8 cellular contexts compared by ENCODE assay signal in the genomic region with DNA sequence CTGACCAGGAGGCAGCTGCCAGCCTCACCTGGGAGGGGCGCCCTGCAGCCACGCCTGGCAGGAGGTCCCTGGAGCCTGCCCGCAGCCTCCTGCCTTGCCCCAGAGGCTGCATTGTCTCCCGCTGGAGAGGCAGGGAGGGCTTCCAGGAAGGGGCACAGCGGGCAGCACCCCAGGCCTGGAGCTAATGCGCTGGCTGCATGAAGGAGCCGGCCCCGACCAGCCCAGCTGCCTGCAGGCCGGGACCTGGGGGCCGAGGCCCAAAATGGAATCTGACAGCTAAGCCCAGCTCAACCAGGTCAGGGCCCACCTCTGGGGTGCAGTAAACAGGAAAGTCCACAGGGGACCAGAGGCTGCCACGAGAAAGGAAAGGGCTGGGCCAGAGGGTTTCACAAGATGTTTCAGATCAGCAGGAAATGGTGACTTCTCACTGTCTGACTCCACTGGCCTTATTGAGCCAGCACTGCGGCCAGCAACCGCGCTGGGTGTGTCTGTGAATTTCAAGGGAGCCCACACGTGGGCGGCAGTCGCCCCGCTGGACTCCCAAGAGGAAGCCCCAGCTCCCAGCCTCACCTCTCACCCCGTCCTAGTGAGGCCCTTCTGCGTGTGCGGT. TPM values are rescaled to one million over a fixed set of nuclear protein-coding genes. Genes with fewer than 3 reads are reported as not detected.
DNase-seq lines count a peak whose midpoint lies in the region; ATAC-seq, FAIRE-seq and TF ChIP-seq lines count a peak whose summit lies in the region.

No MANE protein-coding gene starts in this region.

- H3K9me1 ChIP-seq in K562 (ENCODE audit: control insufficient read depth, insufficient read depth, low read length), result no peaks in the 10 kb centered on the region

- intact Hi-C loops in K562 (cut with micrococcal nuclease), result no loop called here

- no peaks in the 10 kb centered on the region for H3K9me2 ChIP-seq in Karpas-422 (replicated peaks; ENCODE audit: insufficient read depth, low read length)

- H3K27ac ChIP-seq in BLaER1 (0 out of 2 replicates have a peak overlapping the region, but pooled peaks have one; percentile 38), K562 (ENCODE audit: extremely low read depth, low read depth, low read length) (no peak overlapping the region), Karpas-422 (ENCODE audit: low read length) (no peak overlapping the region)

- H3K9me3 ChIP-seq in BLaER1, result peaks cover 22% of the 10 kb centered on the region
- peaks cover 1% of the 10 kb centered on the region for H3K9me3 ChIP-seq in K562 (replicated peaks; ENCODE audit: control insufficient read depth, insufficient read depth, low read depth, low read length)
- H3K9me3 ChIP-seq in Karpas-422 (ENCODE audit: low read length), result peaks cover 3% of the 10 kb centered on the region; the same call in 1 of the 2 replicates

- CTCF ChIA-PET in K562 (lab: Yijun Ruan, JAX; ENCODE audit: low intra/inter-chr PET ratio), result no interaction called here

- ATAC-seq in HG02678 (IDR thresholded peaks at IDR 0.05; ENCODE audit: unreplicated experiment), result peak; percentile 66
- peak; percentile 47 for ATAC-seq in K562

- no peak overlapping the region for H3K4me3 ChIP-seq in BLaER1
- H3K4me3 ChIP-seq in K562, result no peak overlapping the region
- no peak overlapping the region for H3K4me3 ChIP-seq in Karpas-422 (ENCODE audit: low read length)

- BruUV-seq in K562 (replicated peaks; lab: Mats Ljungman, UMichigan), result no TSS peak

- H3K36me3 ChIP-seq in BLaER1, result peaks cover under 1% of the 10 kb centered on the region; the same call in 1 of the 2 replicates
- no peaks in the 10 kb centered on the region for H3K36me3 ChIP-seq in K562 (ENCODE audit: control insufficient read depth, insufficient read depth, low read length)
- H3K36me3 ChIP-seq in Karpas-422 (ENCODE audit: insufficient read depth, low read length), result no peaks in the 10 kb centered on the region

- TF ChIP-seq CTCF in K562 (IDR thresholded peaks at IDR 0.05 in 2 of 3, conservative IDR thresholded peaks at IDR 0.05 in 1 of 3; ENCODE audit: insufficient read depth in 2 of 3, low read depth in 1 of 3, low read length in 3 of 3), result 0 out of 6 replicates have a peak, but pooled peaks of 1 of the 3 experiments have one; percentile 14

- 42% methylated on average over 19 of the region's 21 CpGs for WGBS in K562 (ENCODE audit: insufficient coverage, low coverage, missing lambda C conversion rate)

- TF ChIP-seq POLR2A in K562 (conservative IDR thresholded peaks at IDR 0.05), result no peak

- peak; percentile 37 for FAIRE-seq in K562 (lab: Jason Lieb, UNC)

- H3K4me2 ChIP-seq in BLaER1, result peak overlapping the region; percentile 77
- H3K4me2 ChIP-seq in K562 (ENCODE audit: insufficient read depth, low read length), result no peak overlapping the region
- H3K4me2 ChIP-seq in Karpas-422 (ENCODE audit: low read depth, low read length, poor library complexity, severe bottlenecking), result no peak overlapping the region

- H3K4me1 ChIP-seq in BLaER1, result peaks cover 30% of the 10 kb centered on the region
- H3K4me1 ChIP-seq in K562 (replicated peaks in 1 of 2; ENCODE audit: control insufficient read depth in 2 of 2, insufficient read depth in 2 of 2, low read length in 2 of 2), result peaks cover 6 to 58% of the 10 kb centered on the region in 2 experiments; a peak in 4 of 5 replicates
- no peaks in the 10 kb centered on the region for H3K4me1 ChIP-seq in Karpas-422 (ENCODE audit: low read length)

- no peaks in the 10 kb centered on the region for H4K20me1 ChIP-seq in BLaER1
- 0 out of 2 replicates have a peak, but pooled peaks cover 3% of the 10 kb centered on the region for H4K20me1 ChIP-seq in K562 (replicated peaks; ENCODE audit: control insufficient read depth, insufficient read depth, low read length)
- H4K20me1 ChIP-seq in Karpas-422 (ENCODE audit: insufficient read depth, low read depth, low read length), result peaks cover 2% of the 10 kb centered on the region; the same call in 1 of the 2 replicates

- POLR2A ChIA-PET in K562 (lab: Yijun Ruan, JAX), result interaction anchor here (1.0 to 3.7 kb wide), 2 partner anchors 8 to 12 kb away, joined by 4 to 15 read pairs; no protein-coding TSS in a partner anchor

- in situ Hi-C loops in K562 (cut with MboI), result no loop called here

- no peak for TF ChIP-seq RAD21 in K562 (CRISPR knock-in tag; conservative IDR thresholded peaks at IDR 0.05 in 1 of 2, IDR thresholded peaks at IDR 0.05 in 1 of 2)

- TF ChIP-seq EP300 in K562 (IDR thresholded peaks at IDR 0.05; ENCODE audit: low read length), result no peak

- peak in 3 of 4 experiments; percentile 32 to 42 (median 37) for DNase-seq in K562 (ENCODE audit: extremely low read depth in 1 of 4, low spot score in 3 of 4)
- peak; percentile 74 for DNase-seq in medulla oblongata (ENCODE audit: extremely low spot score)
- no peak for DNase-seq in activated CD8-positive, alpha-beta memory T cell treated with anti-CD3 and anti-CD28 coated beads for 24 hours
- no peak for DNase-seq in cerebellum (ENCODE audit: low spot score)
- DNase-seq in DMS53 treated with DMSO at 0.1 percent for 48 hours (lab: John Stamatoyannopoulos, UW; ENCODE audit: unreplicated experiment), result no peak
- no peak for DNase-seq in Karpas-422

- H3K79me2 ChIP-seq in K562 (ENCODE audit: control insufficient read depth, insufficient read depth, low read length) (no peaks in the 10 kb centered on the region), Karpas-422 (ENCODE audit: low read length) (no peaks in the 10 kb centered on the region)

- H3K27me3 ChIP-seq in BLaER1 (no peaks in the 10 kb centered on the region), K562 (ENCODE audit: control insufficient read depth in 2 of 2, insufficient read depth in 2 of 2, low read length in 2 of 2) (peaks cover 0 to 38% of the 10 kb centered on the region in 2 experiments; a peak in 3 of 5 replicates), Karpas-422 (ENCODE audit: low read length) (no peaks in the 10 kb centered on the region)

- H3K9ac ChIP-seq in BLaER1, result peak overlapping the region; percentile 29; the same call in 1 of the 2 replicates
- peak overlapping the region in 1 of 2 experiments; percentile 68; a peak in 2 of 4 replicates for H3K9ac ChIP-seq in K562 (ENCODE audit: insufficient read depth in 1 of 2, low read depth in 2 of 2, low read length in 2 of 2)
- no peak overlapping the region for H3K9ac ChIP-seq in Karpas-422 (ENCODE audit: low read length)

- H2AFZ ChIP-seq in K562 (ENCODE audit: low read depth, low read length) (no peak overlapping the region), Karpas-422 (ENCODE audit: low read length) (no peak overlapping the region)

TF ChIP-seq in K562, 482 proteins besides CTCF, POLR2A, EP300 and RAD21:
- TF ChIP-seq RBM25 (IDR thresholded peaks at IDR 0.05; ENCODE audit: low read depth, low read length, severe bottlenecking) (no peak), EGR1 (conservative IDR thresholded peaks at IDR 0.05) (peak; percentile 45), HDAC1 (IDR thresholded peaks at IDR 0.05) (no peak)
- TF ChIP-seq, protein P1, sequence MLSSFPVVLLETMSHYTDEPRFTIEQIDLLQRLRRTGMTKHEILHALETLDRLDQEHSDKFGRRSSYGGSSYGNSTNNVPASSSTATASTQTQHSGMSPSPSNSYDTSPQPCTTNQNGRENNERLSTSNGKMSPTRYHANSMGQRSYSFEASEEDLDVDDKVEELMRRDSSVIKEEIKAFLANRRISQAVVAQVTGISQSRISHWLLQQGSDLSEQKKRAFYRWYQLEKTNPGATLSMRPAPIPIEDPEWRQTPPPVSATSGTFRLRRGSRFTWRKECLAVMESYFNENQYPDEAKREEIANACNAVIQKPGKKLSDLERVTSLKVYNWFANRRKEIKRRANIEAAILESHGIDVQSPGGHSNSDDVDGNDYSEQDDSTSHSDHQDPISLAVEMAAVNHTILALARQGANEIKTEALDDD (IDR thresholded peaks at IDR 0.05), result no peak

RNA-seq across cellular contexts. Expression of a gene that starts 18.6 kb away (rescaled TPM):
- 19.9 and 65.7 TPM in 2 replicates for total RNA-seq in K562 (2011; cell fraction: chromatin; rRNA removed; ENCODE audit: low replicate concordance)
- 52.4 and 65.7 TPM in 2 replicates for total RNA-seq in K562 (2011; cell fraction: nucleolus; rRNA removed)
- 25.2 and 35.0 TPM in 2 replicates for total RNA-seq in K562 (2011; cell fraction: nucleoplasm; rRNA removed)
- total RNA-seq in K562 (2014; rRNA removed), result 7.1 and 12.0 TPM in 2 replicates
- total RNA-seq in K562 (2014; rRNA removed; fragmentation: Illumina TruSeq; extraction: Trizol), result 0.69 and 0.73 TPM in 2 replicates
- 2.3 and 2.8 TPM in 2 replicates for total RNA-seq in K562 (2015; rRNA removed; fragmentation: Illumina TruSeq; extraction: Trizol)
- 26.7 and 31.4 TPM in 2 replicates for total RNA-seq in K562 (2021)
- 1.2 and 2.2 TPM in 2 replicates for polyA plus RNA-seq in K562 (2011; rRNA removed)
- 2.9 and 4.9 TPM in 2 replicates for polyA plus RNA-seq in K562 (2011; cell fraction: cytosol; rRNA removed)
- polyA plus RNA-seq in K562 (2011; cell fraction: nucleus; rRNA removed), result 13.3 and 22.9 TPM in 2 replicates
- polyA plus RNA-seq in K562 (2012), result 10.2 and 14.1 TPM in 2 replicates
- polyA plus RNA-seq in K562 (2014; fragmentation: Illumina TruSeq; extraction: Trizol), result 2.6 and 6.3 TPM in 2 replicates
- under 1 TPM; 0.03 to 0.04 TPM for polyA plus RNA-seq in K562 (2014; fragmentation: Nextera tagmentation; extraction: Ambion mirVana)
- 8.2 and 8.6 TPM in 2 replicates for polyA plus RNA-seq in K562 (2014; rRNA removed)
- 2.0 and 2.8 TPM in 2 replicates for polyA minus RNA-seq in K562 (2011; rRNA and poly(A)+ RNA removed)
- 35.0 and 45.4 TPM in 2 replicates for polyA minus RNA-seq in K562 (2011; cell fraction: cytosol; rRNA and poly(A)+ RNA removed)
- polyA minus RNA-seq in K562 (2011; cell fraction: nucleus; rRNA and poly(A)+ RNA removed), result 15.9 and 18.9 TPM in 2 replicates
- 35.2 TPM for total RNA-seq in cerebellum
- 4.3 and 15.0 TPM in 2 replicates for total RNA-seq in Karpas-422 (2014; rRNA removed; shearing (Covaris generic); ENCODE audit: low replicate concordance)

Comparison
In these comparisons a context has a peak if more than half of its experiments do, and no peak if none do; other contexts are left out.
1. DNase-seq: peak in K562 (3 of 4) and medulla oblongata (single experiment); none in activated CD8-positive, alpha-beta memory T cell treated with anti-CD3 and anti-CD28 coated beads for 24 hours (single experiment), cerebellum (single experiment), DMS53 treated with DMSO at 0.1 percent for 48 hours (single experiment) and Karpas-422 (single experiment).